19 cellular contexts compared by ENCODE assay signal in genomic region chr3:66133853-66134445, GRCh38.
"Had no signal": no experiment of that assay in that cellular context is flagged by ENCODE, and none has a peak within 500 bp of the region (broad histone marks: within the 10 kb centered on the region; RNA-seq: fewer than 3 reads in every experiment).

No MANE protein-coding gene starts in this region.

- H3K36me3 ChIP-seq: adrenal gland, heart left ventricle, pancreas, tibial nerve, vagina had no signal

- H3K9me3 ChIP-seq: adrenal gland, heart left ventricle, pancreas, tibial nerve, vagina had no signal

- H3K4me1 Mint-ChIP-seq: activated CD4-positive, alpha-beta memory T cell treated with anti-CD3 and anti-CD28 coated beads, Interleukin-2, amount 10 ng/mL, durations not matched to agents 7 days and 5 days; activated naive CD4-positive, alpha-beta T cell treated with anti-CD3 and anti-CD28 coated beads, Interleukin-2, amount 50 U/mL, for 24 hours; stimulated activated naive B cell treated with anti-CD40 and anti-IgM and Interleukin-4, amounts not matched to agents 10 μg/mL and 1 μg/mL and 100 μg/mL, for 72 hours had no signal

- ATAC-seq: heart left ventricle; left cardiac atrium; naive thymus-derived CD4-positive, alpha-beta T cell; stimulated activated naive B cell treated with anti-CD40 and anti-IgM and Interleukin-4, amounts not matched to agents 10 μg/mL and 1 μg/mL and 100 μg/mL, for 72 hours; WTC11 had no signal

- H3K4me1 ChIP-seq: pancreas, vagina had no signal

- DNase-seq: activated CD4-positive, alpha-beta memory T cell treated with anti-CD3 and anti-CD28 coated beads, Interleukin-2, amount 10 ng/mL, durations not matched to agents 7 days and 5 days; activated CD4-positive, alpha-beta T cell treated with anti-CD3 and anti-CD28 coated beads for 4 hours; activated T-cell treated with anti-CD3 and anti-CD28 coated beads, Interleukin-2, amount 50 U/mL, for 24 hours; adrenal gland; caudate nucleus; heart left ventricle; left cardiac atrium; naive thymus-derived CD4-positive, alpha-beta T cell; pancreas; retina; stimulated activated CD4-positive, alpha-beta T cell treated with anti-CD3 and anti-CD28 coated beads, Interleukin-15, amount 100 ng/mL, for 24 hours; stimulated activated CD4-positive, alpha-beta T cell treated with anti-CD3 and anti-CD28 coated beads, Interleukin-4, amount 100 ng/mL, for 1 hour; stimulated activated naive B cell treated with anti-CD40 and anti-IgM and Interleukin-4, amounts not matched to agents 10 μg/mL and 1 μg/mL and 100 μg/mL, for 72 hours had no signal

- H3K27me3 Mint-ChIP-seq: activated CD4-positive, alpha-beta memory T cell treated with anti-CD3 and anti-CD28 coated beads, Interleukin-2, amount 10 ng/mL, durations not matched to agents 7 days and 5 days; activated naive CD4-positive, alpha-beta T cell treated with anti-CD3 and anti-CD28 coated beads, Interleukin-2, amount 50 U/mL, for 24 hours had no signal

- H3K4me3 Mint-ChIP-seq: activated CD4-positive, alpha-beta memory T cell treated with anti-CD3 and anti-CD28 coated beads, Interleukin-2, amount 10 ng/mL, durations not matched to agents 7 days and 5 days; activated naive CD4-positive, alpha-beta T cell treated with anti-CD3 and anti-CD28 coated beads, Interleukin-2, amount 50 U/mL, for 24 hours; activated T-cell treated with anti-CD3 and anti-CD28 coated beads, Interleukin-2, amount 50 U/mL, for 24 hours; naive thymus-derived CD4-positive, alpha-beta T cell; stimulated activated naive B cell treated with anti-CD40 and anti-IgM and Interleukin-4, amounts not matched to agents 10 μg/mL and 1 μg/mL and 100 μg/mL, for 72 hours; WTC11 had no signal

- H3K27ac Mint-ChIP-seq: activated CD4-positive, alpha-beta memory T cell treated with anti-CD3 and anti-CD28 coated beads, Interleukin-2, amount 10 ng/mL, durations not matched to agents 7 days and 5 days; activated naive CD4-positive, alpha-beta T cell treated with anti-CD3 and anti-CD28 coated beads, Interleukin-2, amount 50 U/mL, for 24 hours; activated T-cell treated with anti-CD3 and anti-CD28 coated beads, Interleukin-2, amount 50 U/mL, for 24 hours; naive thymus-derived CD4-positive, alpha-beta T cell; stimulated activated naive B cell treated with anti-CD40 and anti-IgM and Interleukin-4, amounts not matched to agents 10 μg/mL and 1 μg/mL and 100 μg/mL, for 72 hours; WTC11 had no signal

- H3K9me3 Mint-ChIP-seq: activated CD4-positive, alpha-beta memory T cell treated with anti-CD3 and anti-CD28 coated beads, Interleukin-2, amount 10 ng/mL, durations not matched to agents 7 days and 5 days; activated naive CD4-positive, alpha-beta T cell treated with anti-CD3 and anti-CD28 coated beads, Interleukin-2, amount 50 U/mL, for 24 hours; activated T-cell treated with anti-CD3 and anti-CD28 coated beads, Interleukin-2, amount 50 U/mL, for 24 hours; naive thymus-derived CD4-positive, alpha-beta T cell; stimulated activated naive B cell treated with anti-CD40 and anti-IgM and Interleukin-4, amounts not matched to agents 10 μg/mL and 1 μg/mL and 100 μg/mL, for 72 hours had no signal

- H3K36me3 Mint-ChIP-seq: activated naive CD4-positive, alpha-beta T cell treated with anti-CD3 and anti-CD28 coated beads, Interleukin-2, amount 50 U/mL, for 24 hours; naive thymus-derived CD4-positive, alpha-beta T cell; stimulated activated naive B cell treated with anti-CD40 and anti-IgM and Interleukin-4, amounts not matched to agents 10 μg/mL and 1 μg/mL and 100 μg/mL, for 72 hours had no signal

- H3K4me3 ChIP-seq: adrenal gland, heart left ventricle, pancreas, tibial nerve, vagina had no signal

- H3K27ac ChIP-seq: adrenal gland, heart left ventricle, pancreas, tibial nerve, vagina had no signal

- H3K27me3 ChIP-seq: adrenal gland, heart left ventricle, pancreas, tibial nerve, vagina had no signal

- FAIRE-seq: colon, frontal cortex, pancreas had no signal
